18 cellular contexts compared by ENCODE assay signal in the genomic region with DNA sequence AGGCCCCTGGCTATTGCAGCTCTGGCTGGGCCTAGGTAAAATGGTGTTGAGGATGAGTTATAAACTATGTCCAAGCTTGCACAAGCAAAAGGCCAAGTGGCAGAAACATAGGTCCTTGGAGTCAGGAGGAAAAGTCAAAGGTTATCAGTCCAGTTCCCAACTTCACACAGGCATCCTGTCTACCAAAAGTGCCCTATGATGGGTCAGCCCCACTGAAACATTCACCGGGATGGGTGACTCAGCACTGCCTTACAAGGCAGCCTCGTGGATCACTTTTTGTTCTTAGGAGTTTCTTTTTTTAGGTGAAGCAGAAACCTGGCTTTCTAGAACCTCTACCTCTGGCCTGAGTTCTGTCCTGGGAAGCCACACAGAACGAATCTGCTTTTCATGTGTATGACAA.
DNase-seq lines count a peak whose midpoint lies in the region; ATAC-seq and TF ChIP-seq lines count a peak whose summit lies in the region.
"Had no signal": no experiment of that assay in that cellular context is flagged by ENCODE, and none has a peak within 500 bp of the region (broad histone marks: within the 10 kb centered on the region; RNA-seq: fewer than 3 reads in every experiment).

No MANE protein-coding gene starts in this region.

- DNase-seq in AG08396 (ENCODE audit: low spot score) (peak; percentile 46), HCEC 1CT (peak; percentile 43), foreskin keratinocyte (peak in 1 of 2 donors; percentile 31), SKM-1 (lab: John Stamatoyannopoulos, UW; ENCODE audit: unreplicated experiment) (no peak), Calu3 (no peak)
- DNase-seq in stimulated activated CD4-positive, alpha-beta T cell treated with anti-CD3 and anti-CD28 coated beads, Interleukin-2, amount 100 ng/mL, for 24 hours, result no peak
- DNase-seq: activated CD4-positive, alpha-beta T cell treated with anti-CD3 and anti-CD28 coated beads, Interleukin-2, amount 50 U/mL, for 1 hour; AML-193; DMS153; mucosa of descending colon; NCI-H1105; ovary; small intestine; stimulated activated naive CD4-positive, alpha-beta T cell treated with Interleukin-2 at 50 U/mL for 16 hours; upper lobe of right lung had no signal

- peak; percentile 34 for ATAC-seq in activated T-helper 17 cell treated with anti-CD3 and anti-CD28 coated beads, Interleukin-2, amount 50 U/mL, for 72 hours (replicated peaks)
- peak; percentile 40 for ATAC-seq in foreskin keratinocyte
- no peak for ATAC-seq in GM21619 (IDR thresholded peaks at IDR 0.05; ENCODE audit: unreplicated experiment)
- ATAC-seq: mucosa of descending colon, upper lobe of right lung had no signal

- no peak overlapping the region for H3K4me3 Mint-ChIP-seq in activated T-helper 17 cell treated with anti-CD3 and anti-CD28 coated beads, Interleukin-2, amount 50 U/mL, for 72 hours
- no peak overlapping the region for H3K4me3 Mint-ChIP-seq in Calu3 (ENCODE audit: low read depth, unreplicated experiment)

- H3K27me3 Mint-ChIP-seq in activated T-helper 17 cell treated with anti-CD3 and anti-CD28 coated beads, Interleukin-2, amount 50 U/mL, for 72 hours, result no peaks in the 10 kb centered on the region
- no peaks in the 10 kb centered on the region for H3K27me3 Mint-ChIP-seq in Calu3 (ENCODE audit: unreplicated experiment)

- H3K9me3 Mint-ChIP-seq in activated T-helper 17 cell treated with anti-CD3 and anti-CD28 coated beads, Interleukin-2, amount 50 U/mL, for 72 hours, result no peaks in the 10 kb centered on the region
- no peaks in the 10 kb centered on the region for H3K9me3 Mint-ChIP-seq in Calu3 (ENCODE audit: low read depth, unreplicated experiment)

- no peaks in the 10 kb centered on the region for H3K4me1 ChIP-seq in foreskin keratinocyte

- intact Hi-C loops in Calu3 (cut with micrococcal nuclease; ENCODE audit: unreplicated experiment), result loop anchor here (10.0 kb wide), 1 partner anchor 556 kb away; no protein-coding TSS in a partner anchor

- no peak overlapping the region for H3K27ac Mint-ChIP-seq in activated T-helper 17 cell treated with anti-CD3 and anti-CD28 coated beads, Interleukin-2, amount 50 U/mL, for 72 hours
- no peak overlapping the region for H3K27ac Mint-ChIP-seq in Calu3 (ENCODE audit: unreplicated experiment)

- H3K27ac ChIP-seq in foreskin keratinocyte, result no peak overlapping the region
- H3K27ac ChIP-seq: ovary, SJSA1, upper lobe of right lung had no signal

- H3K4me1 Mint-ChIP-seq in activated T-helper 17 cell treated with anti-CD3 and anti-CD28 coated beads, Interleukin-2, amount 50 U/mL, for 72 hours, result peaks cover 31% of the 10 kb centered on the region
- H3K4me1 Mint-ChIP-seq in Calu3 (ENCODE audit: low read depth, unreplicated experiment), result peaks cover 11% of the 10 kb centered on the region

- peaks cover 9% of the 10 kb centered on the region for H3K27me3 ChIP-seq in foreskin keratinocyte
- H3K27me3 ChIP-seq: ovary, SJSA1, upper lobe of right lung had no signal

- CTCF ChIA-PET in Calu3 (lab: Charles Lee), result no interaction called here

- BruUV-seq in Calu3 (replicated peaks; lab: Mats Ljungman, UMichigan), result no TSS peak

- TF ChIP-seq CTCF in foreskin keratinocyte (conservative IDR thresholded peaks at IDR 0.05) (no peak), Calu3 (IDR thresholded peaks at IDR 0.05; ENCODE audit: unreplicated experiment) (no peak)

- H3K36me3 Mint-ChIP-seq in activated T-helper 17 cell treated with anti-CD3 and anti-CD28 coated beads, Interleukin-2, amount 50 U/mL, for 72 hours (ENCODE audit: low read depth), result no peaks in the 10 kb centered on the region
- H3K36me3 Mint-ChIP-seq in Calu3 (ENCODE audit: insufficient read depth, unreplicated experiment), result peaks cover 16% of the 10 kb centered on the region

Comparison
In these comparisons a context has a peak if more than half of its experiments do, and no peak if none do; other contexts are left out.
1. DNase-seq: peak in AG08396 (single experiment) and HCEC 1CT (single experiment); none in SKM-1 (single experiment), Calu3 (single experiment) and stimulated activated CD4-positive, alpha-beta T cell treated with anti-CD3 and anti-CD28 coated beads, Interleukin-2, amount 100 ng/mL, for 24 hours (0 of 2).